Comparison of ENCODE assay signal across 8 cellular contexts in genomic region chr20:32358883-32359632, GRCh38. TPM values are rescaled to one million over a fixed set of nuclear protein-coding genes. Genes with fewer than 3 reads are reported as not detected.
A peak's percentile ranks its signal among the peaks of the same experiment; 100 is the strongest.
DNase-seq lines count a peak whose midpoint lies in the region; ATAC-seq, FAIRE-seq and TF ChIP-seq lines count a peak whose summit lies in the region.

No MANE protein-coding gene starts in this region.

- H3K18ac ChIP-seq in H1 (ENCODE audit: extremely low read depth, low read length) (no peak overlapping the region), mesendoderm (ENCODE audit: low read length) (peak overlapping the region; percentile 44)

- H4K5ac ChIP-seq in H1 (ENCODE audit: insufficient read length, low read depth, low read length) (no peak overlapping the region), mesendoderm (ENCODE audit: low read length) (no peak overlapping the region)

- TF ChIP-seq CTCF in D721Med (IDR thresholded peaks at IDR 0.05; ENCODE audit: insufficient read depth, missing control alignments) (no peak), H1 (IDR thresholded peaks at IDR 0.05; ENCODE audit: control extremely low read depth in 1 of 3, insufficient read depth in 1 of 3, low read depth in 1 of 3, low read length in 3 of 3) (no peak)

- peaks cover 4% of the 10 kb centered on the region for H3K23me2 ChIP-seq in H1 (ENCODE audit: low read depth, low read length)

- no peak overlapping the region for H2BK12ac ChIP-seq in H1 (ENCODE audit: low read depth, low read length)

- no peak overlapping the region for H2BK120ac ChIP-seq in H1 (replicated peaks; ENCODE audit: low read depth, low read length)
- peak overlapping the region; percentile 62 for H2BK120ac ChIP-seq in mesendoderm (ENCODE audit: low read depth, low read length)

- peaks cover 4 to 31% of the 10 kb centered on the region in 2 experiments for H3K79me2 ChIP-seq in H1 (ENCODE audit: control insufficient read depth in 1 of 2, insufficient read depth in 2 of 2, low read length in 2 of 2)
- H3K79me2 ChIP-seq in mesendoderm (ENCODE audit: control insufficient read depth, insufficient read depth, low read length) = peaks cover 30% of the 10 kb centered on the region

- H3K27me3 ChIP-seq in H1 (replicated peaks in 1 of 4; ENCODE audit: control insufficient read depth in 3 of 4, extremely low read depth in 1 of 4, insufficient read depth in 3 of 4, low read length in 3 of 4) (peaks cover 16 to 44% (median 32%) of the 10 kb centered on the region in 4 experiments), mesendoderm (ENCODE audit: insufficient read depth, low read length, poor library complexity) (no peaks in the 10 kb centered on the region)

- H3K27ac ChIP-seq in H1 (ENCODE audit: low read depth, low read length) (no peak overlapping the region), mesendoderm (ENCODE audit: low read depth, low read length) (peak overlapping the region; percentile 72)

- no peak for FAIRE-seq in D721Med (lab: Jason Lieb, UNC)
- peak; percentile 13 for FAIRE-seq in H1 (lab: Jason Lieb, UNC)

- peak overlapping the region; percentile 39; the same call in 1 of the 2 replicates for H4K8ac ChIP-seq in H1 (ENCODE audit: extremely low read depth, insufficient read depth, low read length)
- peak overlapping the region; percentile 100 for H4K8ac ChIP-seq in mesendoderm (ENCODE audit: low read depth, low read length)

- H3K4me3 ChIP-seq in H1 (ENCODE audit: extremely low read depth in 1 of 4, insufficient read depth in 2 of 4, low read depth in 3 of 4, low read length in 4 of 4) = peak overlapping the region; percentile 47 to 98 (median 82)
- peak overlapping the region; percentile 94 for H3K4me3 ChIP-seq in mesendoderm (ENCODE audit: low read length)

- H2BK15ac ChIP-seq in H1 (ENCODE audit: low read length) (no peak overlapping the region), mesendoderm (replicated peaks; ENCODE audit: low read depth) (no peak overlapping the region)

- H3K9me3 ChIP-seq in H1 (ENCODE audit: insufficient read depth in 2 of 2, low read depth in 1 of 2, low read length in 1 of 2) = no peaks in the 10 kb centered on the region; a peak in 1 of 4 replicates

- no peak overlapping the region for H2AK5ac ChIP-seq in H1 (ENCODE audit: low read depth, low read length)
- H2AK5ac ChIP-seq in mesendoderm (ENCODE audit: low read length) = no peak overlapping the region

- CTCF ChIA-PET in HEK293T (lab: Yijun Ruan, JAX) (no interaction called here), H1 (lab: Charles Lee; ENCODE audit: partially characterized antibody) (interaction anchor here (1.0 to 2.2 kb wide), 3 partner anchors 15 to 294 kb away, joined by 3 to 7 read pairs (median 3); no protein-coding TSS in a partner anchor)

- H3K4ac ChIP-seq in H1 (replicated peaks; ENCODE audit: insufficient read length, low read depth, low read length) = no peak overlapping the region
- peak overlapping the region; percentile 99 for H3K4ac ChIP-seq in mesendoderm (ENCODE audit: low read depth, low read length)

- TF ChIP-seq POLR2A in H1 (IDR thresholded peaks at IDR 0.05; ENCODE audit: control extremely low read depth in 1 of 2, low read depth in 2 of 2, low read length in 2 of 2) = no peak

- H2BK5ac ChIP-seq in H1 (ENCODE audit: low read depth, low read length) (no peak overlapping the region), mesendoderm (ENCODE audit: low read length) (no peak overlapping the region)

- no peak overlapping the region; a peak in 1 of 7 replicates for H3K9ac ChIP-seq in H1 (replicated peaks in 1 of 4; ENCODE audit: extremely low read depth in 1 of 4, low read depth in 3 of 4, low read length in 3 of 4)
- peak overlapping the region; percentile 89 for H3K9ac ChIP-seq in mesendoderm (ENCODE audit: low read length)

- H3K4me2 ChIP-seq in H1 (ENCODE audit: insufficient read depth in 1 of 2, low read depth in 2 of 2, low read length in 2 of 2) = peak overlapping the region; percentile 41 to 60
- peak overlapping the region; percentile 99 for H3K4me2 ChIP-seq in mesendoderm (ENCODE audit: low read length)

- ATAC-seq in HG02678 (IDR thresholded peaks at IDR 0.05; ENCODE audit: unreplicated experiment) = no peak

- H3K36me3 ChIP-seq in H1 (ENCODE audit: control insufficient read depth in 2 of 4, insufficient read depth in 4 of 4, low read length in 3 of 4) (no peaks in the 10 kb centered on the region), mesendoderm (ENCODE audit: control insufficient read depth, insufficient read depth, low read length) (no peaks in the 10 kb centered on the region)

- H3K23ac ChIP-seq in H1 (ENCODE audit: insufficient read length) (no peak overlapping the region), mesendoderm (ENCODE audit: low read length) (no peak overlapping the region)

- DNase-seq in D721Med (ENCODE audit: insufficient read length, low spot score) (peak; percentile 41), HEK293T (ENCODE audit: extremely low spot score) (peak; percentile 71), NCI-H526 treated with DMSO at 0.1 percent for 48 hours (lab: John Stamatoyannopoulos, UW) (peak; percentile 23), H1 (ENCODE audit: low read depth in 1 of 2, low spot score in 2 of 2) (peak; percentile 75 to 85), mesendoderm (peak; percentile 87)
- peak in 2 of 3 experiments; percentile 55 to 63 for DNase-seq in activated CD8-positive, alpha-beta memory T cell treated with anti-CD3 and anti-CD28 coated beads for 48 hours (ENCODE audit: low read depth in 2 of 3, low spot score in 2 of 3)
- DNase-seq in stimulated activated CD8-positive, alpha-beta memory T cell treated with anti-CD3 and anti-CD28 coated beads, Interleukin-15, amount 100 ng/mL, for 24 hours (ENCODE audit: low read depth) = peak; percentile 67

- H3K56ac ChIP-seq in H1 (replicated peaks; ENCODE audit: insufficient read length, low read depth, low read length) = no peak overlapping the region
- H3K56ac ChIP-seq in mesendoderm (ENCODE audit: low read length) = peak overlapping the region; percentile 98

- H2AFZ ChIP-seq in H1 (ENCODE audit: low read length) = no peak overlapping the region

- peak; percentile 11 to 17; a peak in 1 of 4 replicates for TF ChIP-seq RAD21 in H1 (IDR thresholded peaks at IDR 0.05 in 1 of 2, conservative IDR thresholded peaks at IDR 0.05 in 1 of 2; ENCODE audit: low read depth in 2 of 2, low read length in 2 of 2)

- peaks cover 0 to 3% (median 0%) of the 10 kb centered on the region in 4 experiments; a peak in 3 of 7 replicates for H3K4me1 ChIP-seq in H1 (replicated peaks in 1 of 4; ENCODE audit: control insufficient read depth in 3 of 4, insufficient read depth in 4 of 4, low read length in 3 of 4)
- peaks cover 3% of the 10 kb centered on the region for H3K4me1 ChIP-seq in mesendoderm (ENCODE audit: control insufficient read depth, low read depth, low read length)

- no peak overlapping the region for H2BK20ac ChIP-seq in H1 (ENCODE audit: low read length)

- TF ChIP-seq EP300 in H1 (IDR thresholded peaks at IDR 0.05; ENCODE audit: borderline replicate concordance in 1 of 2, low read depth in 2 of 2, low read length in 2 of 2) = peak in 1 of 2 experiments; percentile 82; a peak in 1 of 3 replicates

- H4K91ac ChIP-seq in H1 (replicated peaks; ENCODE audit: insufficient read length, low read length) = no peak overlapping the region

- H3K79me1 ChIP-seq in H1 (ENCODE audit: low read depth, low read length) (no peaks in the 10 kb centered on the region), mesendoderm (ENCODE audit: low read length) (peaks cover 23% of the 10 kb centered on the region)

- POLR2A ChIA-PET in HEK293T (lab: Yijun Ruan, JAX) (interaction anchor here (0.6 to 0.8 kb wide), 3 partner anchors 12 to 53 kb away, joined by 3 read pairs; no protein-coding TSS in a partner anchor), H1 (lab: Charles Lee; ENCODE audit: partially characterized antibody) (interaction anchor here (0.9 to 2.2 kb wide), 3 partner anchors 11 to 52 kb away, joined by 3 to 8 read pairs (median 3); no protein-coding TSS in a partner anchor)

- peaks cover 27% of the 10 kb centered on the region in 2 experiments for H4K20me1 ChIP-seq in H1 (replicated peaks in 1 of 2; ENCODE audit: control insufficient read depth in 1 of 2, insufficient read depth in 2 of 2, low read length in 2 of 2)

- WGBS in H1 (ENCODE audit: extremely low coverage in 1 of 2, insufficient coverage in 1 of 2, insufficient read length in 1 of 2, insufficient replicate concordance in 2 of 2, low coverage in 1 of 2, low lambda C conversion rate in 2 of 2, missing lambda C conversion rate in 1 of 2), 2 experiments = 2% methylated on average over 18 of the region's 46 CpGs; no CpG with 5 or more reads in 1 of the 2 experiments
- no CpG with 5 or more reads among the region's 46 CpGs for WGBS in mesendoderm (ENCODE audit: extremely low coverage, insufficient coverage, low lambda C conversion rate)

- no peak overlapping the region for H3K14ac ChIP-seq in H1 (ENCODE audit: insufficient read length)

TF ChIP-seq in HEK293T, 16 proteins besides CTCF, POLR2A, EP300 and RAD21:
- TF ChIP-seq NFRKB (IDR thresholded peaks at IDR 0.05) (no peak), FOXA1 (IDR thresholded peaks at IDR 0.05) (no peak), FOXM1 (IDR thresholded peaks at IDR 0.05; ENCODE audit: borderline replicate concordance) (0 out of 2 replicates have a peak, but pooled peaks have one; percentile 27)

TF ChIP-seq in H1, 55 proteins besides CTCF, POLR2A, EP300 and RAD21 (continues in another document):
- TF ChIP-seq SIN3A (conservative IDR thresholded peaks at IDR 0.05 in 1 of 2, IDR thresholded peaks at IDR 0.05 in 1 of 2; ENCODE audit: low read depth in 1 of 2, low read length in 2 of 2) = peak in 1 of 2 experiments; percentile 33; a peak in 1 of 4 replicates
- TF ChIP-seq CREB1 (IDR thresholded peaks at IDR 0.05) = peak; percentile 40; the same call in 1 of the 2 replicates
- no peak for TF ChIP-seq SAP30 (IDR thresholded peaks at IDR 0.05; ENCODE audit: insufficient read depth, insufficient replicate concordance, low read length)
- no peak for TF ChIP-seq ATF3 (IDR thresholded peaks at IDR 0.05; ENCODE audit: insufficient read depth, low read depth, low read length)
- TF ChIP-seq NRF1 (IDR thresholded peaks at IDR 0.05; ENCODE audit: low read depth, low read length) = no peak
- TF ChIP-seq POLR2AphosphoS5 (IDR thresholded peaks at IDR 0.05; ENCODE audit: low read depth, low read length) = peak; percentile 100

RNA-seq across cellular contexts. Expression of gene ASXL1, which starts 0.9 kb away (rescaled TPM):
- 25.6 and 26.5 TPM in 2 replicates for total RNA-seq in H1 (2021; fragmentation: NEBNext Ultra II Directional; extraction: Animal tissue kit (Norgen Biotek cat#: 25700))
- 9.9 and 10.6 TPM in 2 replicates for polyA plus RNA-seq in H1 (2011; rRNA removed)
- 10.9 TPM for polyA plus RNA-seq in H1 (2011; cell fraction: cytosol; rRNA removed)
- 31.2 TPM for polyA plus RNA-seq in H1 (2011; cell fraction: nucleus; rRNA removed)
- polyA plus RNA-seq in H1 (2012, experiment 1 of 2) = 15.4 to 23.8 TPM (median 16.5 TPM) in 4 replicates
- polyA plus RNA-seq in H1 (2012, experiment 2 of 2) = 4.6 TPM
- 10.2 TPM for polyA plus RNA-seq in H1 (2013, experiment 1 of 2)
- 11.2 TPM for polyA plus RNA-seq in H1 (2013, experiment 2 of 2)
- polyA minus RNA-seq in H1 (2011; rRNA and poly(A)+ RNA removed) = 22.4 and 24.3 TPM in 2 replicates
- 13.4 TPM for polyA minus RNA-seq in H1 (2011; cell fraction: cytosol; rRNA and poly(A)+ RNA removed)
- 25.9 TPM for polyA minus RNA-seq in H1 (2011; cell fraction: nucleus; rRNA and poly(A)+ RNA removed)
- polyA plus RNA-seq in mesendoderm (2013, experiment 1 of 2) = 18.1 TPM
- 18.0 TPM for polyA plus RNA-seq in mesendoderm (2013, experiment 2 of 2)

Comparison
In these comparisons a context has a peak if more than half of its experiments do, and no peak if none do; other contexts are left out.
1. DNase-seq: peak in every context shown above with its lines; median percentile 87 in mesendoderm; 80 in H1; 71 in HEK293T; 67 in stimulated activated CD8-positive, alpha-beta memory T cell treated with anti-CD3 and anti-CD28 coated beads, Interleukin-15, amount 100 ng/mL, for 24 hours; 59 in activated CD8-positive, alpha-beta memory T cell treated with anti-CD3 and anti-CD28 coated beads for 48 hours; 41 in D721Med; 23 in NCI-H526 treated with DMSO at 0.1 percent for 48 hours.